In genomic region chr9:93097496-93098205, GRCh38 we compare ENCODE assay signal across 8 cellular contexts. TPM values are rescaled to one million over a fixed set of nuclear protein-coding genes. Genes with fewer than 3 reads are reported as not detected.
DNase-seq lines count a peak whose midpoint lies in the region; ATAC-seq and TF ChIP-seq lines count a peak whose summit lies in the region.

No MANE protein-coding gene starts in this region.

- no peaks in the 10 kb centered on the region for H3K27me3 ChIP-seq in lower lobe of right lung (ENCODE audit: low read depth)
- no peaks in the 10 kb centered on the region for H3K27me3 ChIP-seq in suprapubic skin

- WGBS in suprapubic skin = 64% methylated on average over 7 of the region's 11 CpGs

- H3K4me1 ChIP-seq in lower lobe of right lung (peaks cover 63% of the 10 kb centered on the region), suprapubic skin (peaks cover 65% of the 10 kb centered on the region)

- no peak for DNase-seq in T-helper 1 cell
- DNase-seq in astrocyte of the spinal cord (ENCODE audit: low read depth, low spot score) = no peak
- DNase-seq in lower lobe of right lung = peak; percentile 49
- DNase-seq in suprapubic skin (ENCODE audit: low spot score in 2 of 2) = peak; percentile 71 to 72
- DNase-seq in GM20000 (ENCODE audit: low spot score) = no peak
- DNase-seq in activated CD4-positive, CD25-positive, alpha-beta regulatory T cell treated with anti-CD3 and anti-CD28 coated beads, Interleukin-2, amount 50 U/mL, for 72 hours = no peak

- H3K27me3 Mint-ChIP-seq in T-helper 1 cell treated with Interleukin-12 subunit alpha and Interleukin-12 subunit beta and Interleukin-4 antibody, amounts not matched to agents 30 μg/mL and 1 μg/mL, for 36 hours (ENCODE audit: low read depth) = no peaks in the 10 kb centered on the region

- no peak for TF ChIP-seq EP300 in suprapubic skin (IDR thresholded peaks at IDR 0.05)

- H3K4me3 ChIP-seq in astrocyte of the spinal cord (ENCODE audit: low read depth, low read length) (peak overlapping the region; percentile 71), lower lobe of right lung (peak overlapping the region; percentile 79), suprapubic skin (peak overlapping the region; percentile 100)

- peak overlapping the region; percentile 94 for H3K4me3 Mint-ChIP-seq in T-helper 1 cell treated with Interleukin-12 subunit alpha and Interleukin-12 subunit beta and Interleukin-4 antibody, amounts not matched to agents 30 μg/mL and 1 μg/mL, for 36 hours

- peaks cover 57% of the 10 kb centered on the region for H3K4me1 Mint-ChIP-seq in T-helper 1 cell treated with Interleukin-12 subunit alpha and Interleukin-12 subunit beta and Interleukin-4 antibody, amounts not matched to agents 30 μg/mL and 1 μg/mL, for 36 hours (ENCODE audit: low read depth)

- H3K27ac Mint-ChIP-seq in T-helper 1 cell treated with Interleukin-12 subunit alpha and Interleukin-12 subunit beta and Interleukin-4 antibody, amounts not matched to agents 30 μg/mL and 1 μg/mL, for 36 hours = peak overlapping the region; percentile 90

- ATAC-seq in lower lobe of right lung = no peak
- no peak for ATAC-seq in HG02623 (IDR thresholded peaks at IDR 0.05; ENCODE audit: unreplicated experiment)

- in situ Hi-C loops in astrocyte of the spinal cord (cut with HindIII; ENCODE audit: low sequenced_read_pairs) = no loop called here

- H3K9me3 Mint-ChIP-seq in T-helper 1 cell treated with Interleukin-12 subunit alpha and Interleukin-12 subunit beta and Interleukin-4 antibody, amounts not matched to agents 30 μg/mL and 1 μg/mL, for 36 hours = no peaks in the 10 kb centered on the region

- peaks cover 20% of the 10 kb centered on the region for H3K36me3 Mint-ChIP-seq in T-helper 1 cell treated with Interleukin-12 subunit alpha and Interleukin-12 subunit beta and Interleukin-4 antibody, amounts not matched to agents 30 μg/mL and 1 μg/mL, for 36 hours (ENCODE audit: low read depth)

- TF ChIP-seq CTCF in astrocyte of the spinal cord (IDR thresholded peaks at IDR 0.05; ENCODE audit: low read depth, low read length) (no peak), lower lobe of right lung (IDR thresholded peaks at IDR 0.05) (no peak), suprapubic skin (IDR thresholded peaks at IDR 0.05) (no peak), GM20000 (IDR thresholded peaks at IDR 0.05; ENCODE audit: extremely low read depth, missing control alignments) (no peak)

- intact Hi-C loops in lower lobe of right lung (cut with DNase I) = no loop called here

- H3K36me3 ChIP-seq in lower lobe of right lung (no peaks in the 10 kb centered on the region), suprapubic skin (no peaks in the 10 kb centered on the region)

- peak overlapping the region; percentile 88 for H3K27ac ChIP-seq in lower lobe of right lung
- H3K27ac ChIP-seq in suprapubic skin = peak overlapping the region; percentile 97

- H3K9me3 ChIP-seq in lower lobe of right lung (no peaks in the 10 kb centered on the region), suprapubic skin (no peaks in the 10 kb centered on the region)

- TF ChIP-seq POLR2A in suprapubic skin (IDR thresholded peaks at IDR 0.05) = no peak

RNA-seq across cellular contexts. Expression of gene CARD19, which starts 1.6 kb away (rescaled TPM):
- total RNA-seq in lower lobe of right lung = 25.6 TPM
- total RNA-seq in suprapubic skin = 10 to 100 TPM; 43.2 to 63.6 (median 54.3) TPM

RNA-seq across cellular contexts. Expression of gene NINJ1, which starts 36.4 kb away (rescaled TPM):
- total RNA-seq in lower lobe of right lung (46.6 TPM), suprapubic skin (100 to 1,000 TPM in 3 of 4 donors, 10 to 100 TPM in 1; 88.3 to 158 (median 113) TPM)

RNA-seq across cellular contexts. Expression of gene SUSD3, which starts 39.1 kb away (rescaled TPM):
- total RNA-seq in lower lobe of right lung (5.3 TPM), suprapubic skin (1 to 10 TPM; 2.8 to 6.4 (median 5.1) TPM)

Comparison
In these comparisons a context has a peak if more than half of its experiments do, and no peak if none do; other contexts are left out.
1. DNase-seq: peak in lower lobe of right lung (single experiment) and suprapubic skin (2 of 2); none in T-helper 1 cell (0 of 5), astrocyte of the spinal cord (single experiment), GM20000 (single experiment) and activated CD4-positive, CD25-positive, alpha-beta regulatory T cell treated with anti-CD3 and anti-CD28 coated beads, Interleukin-2, amount 50 U/mL, for 72 hours (single experiment).
2. Peak in every context shown above with its lines, with median percentiles within 50 percentile points of each other: H3K4me3 ChIP-seq.